ENCODE assay signal across 8 cellular contexts in genomic region chr7:35694161-35694783, GRCh38. TPM values are rescaled to one million over a fixed set of nuclear protein-coding genes. Genes with fewer than 3 reads are reported as not detected.
A peak's percentile ranks its signal among the peaks of the same experiment; 100 is the strongest.
DNase-seq lines count a peak whose midpoint lies in the region; ATAC-seq and TF ChIP-seq lines count a peak whose summit lies in the region.

No MANE protein-coding gene starts in this region.

- no peaks in the 10 kb centered on the region for H3K27me3 Mint-ChIP-seq in Caco-2 (ENCODE audit: insufficient read depth, unreplicated experiment)

- BruUV-seq in Caco-2 (replicated peaks; lab: Mats Ljungman, UMichigan), result TSS peak; percentile 33

- peak overlapping the region; percentile 98 for H3K4me3 ChIP-seq in Caco-2 (ENCODE audit: low read depth, low read length)
- H3K4me3 ChIP-seq in fibroblast of villous mesenchyme (ENCODE audit: low read depth, low read length), result peak overlapping the region; percentile 96
- peak overlapping the region; percentile 98 for H3K4me3 ChIP-seq in ovary

- DNase-seq in Caco-2 (peak in 1 of 2 experiments; percentile 60), HT-29 (ENCODE audit: low spot score) (peak; percentile 63), fibroblast of villous mesenchyme (ENCODE audit: low read depth) (peak; percentile 27), ovary (peak in 2 of 5 donors; percentile 22 to 29), mucosa of gallbladder (ENCODE audit: low spot score) (no peak), T-helper 9 cell (no peak)
- DNase-seq in activated CD4-positive, alpha-beta T cell treated with anti-CD3 and anti-CD28 coated beads, Interleukin-2, amount 50 U/mL, for 48 hours, result peak; percentile 15 to 34

- H3K27ac Mint-ChIP-seq in Caco-2 (ENCODE audit: unreplicated experiment), result peak overlapping the region; percentile 94

- POLR2A ChIA-PET in Caco-2 (lab: Charles Lee), result interaction anchor here (0.6 to 1.4 kb wide), 2 partner anchors 30 to 107 kb away, joined by 3 to 11 read pairs; partner anchors contain the start of gene SEPTIN7

- H3K36me3 ChIP-seq in Caco-2 (ENCODE audit: control insufficient read depth, insufficient read depth, low read length) (peaks cover 2% of the 10 kb centered on the region; the same call in 1 of the 2 replicates), ovary (no peaks in the 10 kb centered on the region)

- intact Hi-C loops in Caco-2 (cut with micrococcal nuclease; ENCODE audit: unreplicated experiment) (loop anchor here (10.0 kb wide), 1 partner anchor 461 kb away; the partner anchor contains the start of gene EEPD1), ovary (cut with DNase I) (no loop called here)

- H3K4me1 ChIP-seq in Caco-2 (peaks cover 40% of the 10 kb centered on the region), ovary (ENCODE audit: insufficient read depth) (peaks cover 15% of the 10 kb centered on the region)

- H3K4me1 Mint-ChIP-seq in Caco-2 (ENCODE audit: low read depth, unreplicated experiment), result peaks cover 43% of the 10 kb centered on the region

- no peaks in the 10 kb centered on the region for H3K9me3 ChIP-seq in Caco-2
- no peaks in the 10 kb centered on the region for H3K9me3 ChIP-seq in ovary

- peak; percentile 10 for ATAC-seq in GM21381 (IDR thresholded peaks at IDR 0.05; ENCODE audit: unreplicated experiment)

- TF ChIP-seq CTCF in Caco-2 (IDR thresholded peaks at IDR 0.05; ENCODE audit: insufficient read depth in 1 of 2, low read depth in 1 of 2, low read length in 1 of 2, severe bottlenecking in 1 of 2, unreplicated experiment in 1 of 2) (no peak), fibroblast of villous mesenchyme (IDR thresholded peaks at IDR 0.05; ENCODE audit: insufficient read depth, low read depth, low read length) (no peak), ovary (IDR thresholded peaks at IDR 0.05) (no peak)

- peaks cover 22% of the 10 kb centered on the region for H3K9me3 Mint-ChIP-seq in Caco-2 (ENCODE audit: unreplicated experiment)

- no peak for TF ChIP-seq EP300 in ovary (IDR thresholded peaks at IDR 0.05)

- H3K36me3 Mint-ChIP-seq in Caco-2 (ENCODE audit: insufficient read depth, unreplicated experiment), result peaks cover 27% of the 10 kb centered on the region

- no peak for TF ChIP-seq POLR2A in ovary (IDR thresholded peaks at IDR 0.05)

- 0 to 1% (median 0%) methylated on average over 26 to 41 of the region's 41 CpGs for WGBS in ovary, 3 donors

- CTCF ChIA-PET in Caco-2 (lab: Charles Lee), result interaction anchor here (0.6 to 2.1 kb wide), 3 partner anchors 18 to 670 kb away, joined by 3 to 7 read pairs (median 4); partner anchors contain the start of gene SEPTIN7

- H3K27me3 ChIP-seq in Caco-2 (replicated peaks; ENCODE audit: control insufficient read depth, insufficient read depth, low read length) (no peaks in the 10 kb centered on the region), ovary (no peaks in the 10 kb centered on the region)

- H3K27ac ChIP-seq in ovary, result peak overlapping the region; percentile 88 to 92

- peak overlapping the region; percentile 95 for H3K4me3 Mint-ChIP-seq in Caco-2 (ENCODE audit: unreplicated experiment)

RNA-seq across cellular contexts. Expression of gene HERPUD2, which starts 0.7 kb away (rescaled TPM):
- total RNA-seq in Caco-2 (2022) (25.2 and 29.6 TPM in 2 replicates), fibroblast of villous mesenchyme (23.2 and 30.7 TPM in 2 replicates), ovary (10 to 100 TPM; 31.9 to 39.9 (median 38.7) TPM), mucosa of gallbladder (33.6 TPM)
- 20.3 and 20.8 TPM in 2 replicates for total RNA-seq in HT-29 (2014; rRNA removed; shearing (Covaris generic))
- polyA plus RNA-seq in ovary, result 10 to 100 TPM; 32.7 to 39.6 TPM

Comparison
In these comparisons a context has a peak if more than half of its experiments do, and no peak if none do; other contexts are left out.
1. DNase-seq: peak in HT-29 (single experiment), activated CD4-positive, alpha-beta T cell treated with anti-CD3 and anti-CD28 coated beads, Interleukin-2, amount 50 U/mL, for 48 hours (2 of 2) and fibroblast of villous mesenchyme (single experiment); none in mucosa of gallbladder (single experiment) and T-helper 9 cell (single experiment).
2. Peak in every context shown above with its lines, with median percentiles within 50 percentile points of each other: H3K4me3 ChIP-seq.